In the genomic region with DNA sequence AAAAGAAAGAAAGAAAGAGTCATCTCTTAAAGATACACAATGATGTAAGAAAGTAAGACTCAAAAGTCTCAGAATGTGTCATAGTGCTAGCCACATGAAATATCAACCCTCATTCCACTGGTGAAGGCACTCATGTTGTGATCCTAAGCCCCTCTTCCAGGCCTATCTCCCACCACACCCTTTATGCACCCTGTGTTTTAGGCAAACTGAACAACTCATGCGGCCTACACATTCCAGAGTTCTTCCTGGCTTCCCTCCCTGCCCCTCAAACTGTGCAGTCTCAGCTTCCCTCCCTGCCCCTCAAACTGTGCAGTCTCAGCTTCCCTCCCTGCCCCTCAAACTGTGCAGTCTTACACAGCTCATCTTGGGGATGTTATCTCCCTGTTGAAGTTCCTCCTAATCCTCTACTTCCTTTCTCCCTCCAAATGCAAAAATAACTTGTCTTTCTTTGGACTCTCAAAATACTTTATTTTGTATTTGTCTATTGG, we compare ENCODE assay signal across 17 cellular contexts.
DNase-seq lines count a peak whose midpoint lies in the region; ATAC-seq and TF ChIP-seq lines count a peak whose summit lies in the region.
"Had no signal": no experiment of that assay in that cellular context is flagged by ENCODE, and none has a peak within 500 bp of the region (broad histone marks: within the 10 kb centered on the region; RNA-seq: fewer than 3 reads in every experiment).

No MANE protein-coding gene starts in this region.

- H3K27me3 ChIP-seq in GM23248 (replicated peaks; ENCODE audit: insufficient read depth): no peaks in the 10 kb centered on the region
- H3K27me3 ChIP-seq in mesenchymal stem cell (ENCODE audit: control insufficient read depth in 1 of 2, insufficient read depth in 1 of 2, low read length in 2 of 2): no peaks in the 10 kb centered on the region
- no peaks in the 10 kb centered on the region for H3K27me3 ChIP-seq in endodermal cell (ENCODE audit: control insufficient read depth, insufficient read depth, low read length, poor library complexity, severe bottlenecking)
- H3K27me3 ChIP-seq: testis had no signal

- H2BK12ac ChIP-seq in mesenchymal stem cell (ENCODE audit: low read length in 2 of 2): peak overlapping the region; percentile 27 to 100

- TF ChIP-seq CTCF in endodermal cell (conservative IDR thresholded peaks at IDR 0.05): no peak

- in situ Hi-C loops in GM23248 (cut with MboI): no loop called here

- peak overlapping the region in 1 of 2 experiments; percentile 94 for H3K4ac ChIP-seq in mesenchymal stem cell (ENCODE audit: low read depth in 1 of 2, low read length in 2 of 2)

- H2BK120ac ChIP-seq in mesenchymal stem cell (ENCODE audit: low read depth, low read length): peak overlapping the region; percentile 71

- H2BK15ac ChIP-seq in mesenchymal stem cell (ENCODE audit: low read depth, poor library complexity, severe bottlenecking): no peak overlapping the region

- H3K27ac Mint-ChIP-seq in activated T-helper 17 cell treated with anti-CD3 and anti-CD28 coated beads, Interleukin-2, amount 50 U/mL, for 72 hours: no peak overlapping the region
- no peak overlapping the region for H3K27ac Mint-ChIP-seq in endodermal cell

- H3K18ac ChIP-seq in mesenchymal stem cell (ENCODE audit: low read depth in 1 of 2, low read length in 2 of 2): peak overlapping the region; percentile 50 to 88

- H3K9me3 ChIP-seq in GM23248 (ENCODE audit: low read depth) (no peaks in the 10 kb centered on the region), mesenchymal stem cell (ENCODE audit: control insufficient read depth, low read length) (no peaks in the 10 kb centered on the region), endodermal cell (ENCODE audit: control insufficient read depth, low read length) (no peaks in the 10 kb centered on the region)
- H3K9me3 ChIP-seq: testis had no signal

- H3K23ac ChIP-seq in mesenchymal stem cell (ENCODE audit: low read length in 2 of 2): no peak overlapping the region

- no peaks in the 10 kb centered on the region for H3K9me2 ChIP-seq in GM23248 (ENCODE audit: insufficient read depth)

- H3K36me3 Mint-ChIP-seq in activated T-helper 17 cell treated with anti-CD3 and anti-CD28 coated beads, Interleukin-2, amount 50 U/mL, for 72 hours (ENCODE audit: low read depth): no peaks in the 10 kb centered on the region
- H3K36me3 Mint-ChIP-seq in endodermal cell (ENCODE audit: low read depth): no peaks in the 10 kb centered on the region

- peak overlapping the region; percentile 89 for H4K8ac ChIP-seq in mesenchymal stem cell (ENCODE audit: low read length)

- H3K79me1 ChIP-seq in mesenchymal stem cell (replicated peaks; ENCODE audit: low read length, poor library complexity, severe bottlenecking): no peaks in the 10 kb centered on the region

- no peak overlapping the region for H3K14ac ChIP-seq in mesenchymal stem cell (ENCODE audit: low read length in 2 of 2)

- WGBS in GM23248 (ENCODE audit: low coverage in 1 of 2, low lambda C conversion rate in 2 of 2, missing lambda C conversion rate in 2 of 2), 2 experiments: 54% methylated on average over 1 of the region's 1 CpG
- WGBS in mesenchymal stem cell: 28% methylated on average over 1 of the region's 1 CpG
- WGBS in endodermal cell (ENCODE audit: insufficient coverage in 1 of 2, insufficient read length in 1 of 2), 2 experiments: 90 to 100% methylated on average over 1 of the region's 1 CpG

- H3K4me3 ChIP-seq in GM23248 (no peak overlapping the region), mesenchymal stem cell (ENCODE audit: insufficient read depth in 1 of 2, low read depth in 1 of 2, low read length in 2 of 2) (no peak overlapping the region), endodermal cell (ENCODE audit: low read length) (no peak overlapping the region)
- H3K4me3 ChIP-seq: testis had no signal

- H2AFZ ChIP-seq in GM23248 (peak overlapping the region; percentile 42), mesenchymal stem cell (ENCODE audit: low read depth, low read length) (no peak overlapping the region)

- peak overlapping the region; percentile 30 for H3K27ac ChIP-seq in GM23248
- H3K27ac ChIP-seq in mesenchymal stem cell (ENCODE audit: low read length, poor library complexity, severe bottlenecking): no peak overlapping the region
- H3K27ac ChIP-seq in endodermal cell (ENCODE audit: low read depth, low read length): no peak overlapping the region
- H3K27ac ChIP-seq: testis, WERI-Rb-1 had no signal

- H3K4me1 ChIP-seq in GM23248 (ENCODE audit: insufficient read depth) (peaks cover 52% of the 10 kb centered on the region), mesenchymal stem cell (ENCODE audit: control insufficient read depth, insufficient read depth, low read depth, low read length) (peaks cover 1% of the 10 kb centered on the region), endodermal cell (ENCODE audit: control insufficient read depth, insufficient read depth, low read length) (peaks cover 4% of the 10 kb centered on the region)
- H3K4me1 ChIP-seq: testis had no signal

- no peak overlapping the region for H3K4me3 Mint-ChIP-seq in activated T-helper 17 cell treated with anti-CD3 and anti-CD28 coated beads, Interleukin-2, amount 50 U/mL, for 72 hours
- no peak overlapping the region for H3K4me3 Mint-ChIP-seq in endodermal cell

- no peaks in the 10 kb centered on the region for H3K4me1 Mint-ChIP-seq in activated T-helper 17 cell treated with anti-CD3 and anti-CD28 coated beads, Interleukin-2, amount 50 U/mL, for 72 hours
- peaks cover 11% of the 10 kb centered on the region for H3K4me1 Mint-ChIP-seq in endodermal cell

- peaks cover 23% of the 10 kb centered on the region for H3F3A ChIP-seq in GM23248 (ENCODE audit: insufficient read depth)

- peak; percentile 18 for DNase-seq in AG20443 (ENCODE audit: low spot score)
- peak; percentile 69 for DNase-seq in GM23248
- peak; percentile 79 for DNase-seq in mesenchymal stem cell
- DNase-seq in endodermal cell: no peak
- DNase-seq in NCI-H2171 treated with DMSO at 0.1 percent for 48 hours (lab: John Stamatoyannopoulos, UW): no peak
- no peak for DNase-seq in DMS 273 treated with DMSO at 0.1 percent for 48 hours (lab: John Stamatoyannopoulos, UW)
- DNase-seq: activated naive CD4-positive, alpha-beta T cell treated with anti-CD3 and anti-CD28 coated beads, Interleukin-2, amount 50 U/mL, for 16 hours; central memory CD4-positive, alpha-beta T cell; DMS79 treated with DMSO at 0.1 percent for 48 hours; KG1; NCI-H146; posterior cingulate gyrus; stimulated activated CD4-positive, alpha-beta T cell treated with anti-CD3 and anti-CD28 coated beads, Interleukin-15, amount 100 ng/mL, for 24 hours; testis; WERI-Rb-1 had no signal

- no peak overlapping the region for H2AK5ac ChIP-seq in mesenchymal stem cell (ENCODE audit: low read length, severe bottlenecking)

- no peaks in the 10 kb centered on the region for H4K20me1 ChIP-seq in GM23248 (ENCODE audit: insufficient read depth)

- no peaks in the 10 kb centered on the region for H3K36me3 ChIP-seq in GM23248 (ENCODE audit: low read depth)
- no peaks in the 10 kb centered on the region for H3K36me3 ChIP-seq in mesenchymal stem cell (ENCODE audit: control insufficient read depth in 1 of 2, insufficient read depth in 2 of 2, low read depth in 1 of 2, low read length in 2 of 2)
- no peaks in the 10 kb centered on the region for H3K36me3 ChIP-seq in endodermal cell (ENCODE audit: control insufficient read depth, insufficient read depth, low read length)
- H3K36me3 ChIP-seq: WERI-Rb-1 had no signal

- H3K4me2 ChIP-seq in GM23248 (ENCODE audit: unreplicated experiment) (no peak overlapping the region), mesenchymal stem cell (ENCODE audit: low read length, poor library complexity, severe bottlenecking) (no peak overlapping the region)

- no peak overlapping the region for H2BK5ac ChIP-seq in mesenchymal stem cell (ENCODE audit: low read depth, low read length, poor library complexity, severe bottlenecking)

- no peaks in the 10 kb centered on the region for H3K79me2 ChIP-seq in GM23248 (ENCODE audit: insufficient read depth)

- H3K9me3 Mint-ChIP-seq in activated T-helper 17 cell treated with anti-CD3 and anti-CD28 coated beads, Interleukin-2, amount 50 U/mL, for 72 hours: no peaks in the 10 kb centered on the region
- H3K9me3 Mint-ChIP-seq in endodermal cell: no peaks in the 10 kb centered on the region

- H3K27me3 Mint-ChIP-seq in activated T-helper 17 cell treated with anti-CD3 and anti-CD28 coated beads, Interleukin-2, amount 50 U/mL, for 72 hours: peaks cover 3% of the 10 kb centered on the region
- H3K27me3 Mint-ChIP-seq in endodermal cell (ENCODE audit: insufficient read depth): no peaks in the 10 kb centered on the region

- H3K9ac ChIP-seq in GM23248 (no peak overlapping the region), mesenchymal stem cell (ENCODE audit: low read length) (peak overlapping the region; percentile 38), endodermal cell (ENCODE audit: extremely low read depth, low read length, poor library complexity, severe bottlenecking) (no peak overlapping the region)

- peak overlapping the region; percentile 81 for H4K91ac ChIP-seq in mesenchymal stem cell (ENCODE audit: low read length)

- ATAC-seq in activated T-helper 17 cell treated with anti-CD3 and anti-CD28 coated beads, Interleukin-2, amount 50 U/mL, for 72 hours (replicated peaks): peak; percentile 78
- ATAC-seq in HG02623 (IDR thresholded peaks at IDR 0.05; ENCODE audit: unreplicated experiment): no peak

Comparison
In these comparisons a context has a peak if more than half of its experiments do, and no peak if none do; other contexts are left out.
1. DNase-seq: peak in AG20443 (single experiment), GM23248 (single experiment) and mesenchymal stem cell (single experiment); none in endodermal cell (single experiment), NCI-H2171 treated with DMSO at 0.1 percent for 48 hours (single experiment) and DMS 273 treated with DMSO at 0.1 percent for 48 hours (single experiment).